ENCODE assay signal across 18 cellular contexts in the genomic region with DNA sequence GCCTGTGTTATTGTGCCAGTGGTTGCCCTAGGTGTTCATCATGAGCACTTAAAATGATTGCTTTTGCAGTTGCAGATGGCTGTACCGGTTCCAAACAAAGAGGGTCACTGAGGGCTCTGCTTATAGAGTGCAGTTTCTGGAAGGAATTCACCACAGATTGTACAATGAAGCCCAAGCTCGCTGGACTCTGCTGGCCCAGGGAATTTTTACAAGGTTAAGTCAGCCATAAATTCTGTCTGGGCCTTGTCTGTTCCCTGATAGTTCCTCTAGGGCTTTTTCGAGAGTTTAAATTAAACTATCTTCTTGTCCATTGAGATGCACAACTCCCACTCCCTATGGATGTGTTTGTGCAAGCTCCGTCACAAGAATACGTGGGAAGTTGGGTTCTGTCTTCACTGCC.
DNase-seq lines count a peak whose midpoint lies in the region; ATAC-seq and TF ChIP-seq lines count a peak whose summit lies in the region.
"Had no signal": no experiment of that assay in that cellular context is flagged by ENCODE, and none has a peak within 500 bp of the region (broad histone marks: within the 10 kb centered on the region; RNA-seq: fewer than 3 reads in every experiment).

No MANE protein-coding gene starts in this region.

- TF ChIP-seq CTCF in left ventricle myocardium inferior (IDR thresholded peaks at IDR 0.05; ENCODE audit: borderline replicate concordance) (no peak), uterus (IDR thresholded peaks at IDR 0.05) (no peak), foreskin fibroblast (IDR thresholded peaks at IDR 0.05; ENCODE audit: low read depth, low read length) (no peak), gastrocnemius medialis (IDR thresholded peaks at IDR 0.05 in 4 of 5, conservative IDR thresholded peaks at IDR 0.05 in 1 of 5) (no peak)

- DNase-seq in NCI-H1105 treated with DMSO at 0.1 percent for 48 hours (lab: John Stamatoyannopoulos, UW) (peak; percentile 52), NCI-H1105 (lab: John Stamatoyannopoulos, UW) (no peak), left ventricle myocardium inferior (no peak), cardiac septum (ENCODE audit: low spot score) (no peak), left kidney (ENCODE audit: low read depth, low spot score) (peak; percentile 78), uterus (no peak), foreskin fibroblast (no peak), gastrocnemius medialis (no peak)
- DNase-seq: activated CD4-positive, alpha-beta T cell treated with anti-CD3 and anti-CD28 coated beads, Interleukin-2, amount 10 ng/mL, durations not matched to agents 24 days and 14 days; effector memory CD8-positive, alpha-beta T cell; KG1; mammary epithelial cell; nucleus accumbens; stimulated activated CD4-positive, alpha-beta T cell treated with anti-CD3 and anti-CD28 coated beads, Interleukin-12 subunit alpha, Interleukin-12 subunit beta, amount 100 ng/mL, for 4 hours; upper lobe of left lung had no signal

- peaks cover 48% of the 10 kb centered on the region for H3K4me1 ChIP-seq in left ventricle myocardium inferior
- peaks cover 3 to 7% of the 10 kb centered on the region in 2 donors for H3K4me1 ChIP-seq in uterus
- H3K4me1 ChIP-seq in gastrocnemius medialis = peaks cover 8 to 34% of the 10 kb centered on the region in 2 donors

- in situ Hi-C loops in gastrocnemius medialis (cut with MboI; ENCODE audit: low sequenced_read_pairs in 4 of 4) = no loop called here

- no peak for ATAC-seq in gastrocnemius medialis
- ATAC-seq: activated T-helper 17 cell treated with anti-CD3 and anti-CD28 coated beads, Interleukin-2, amount 50 U/mL, for 72 hours; effector memory CD8-positive, alpha-beta T cell; esophagus mucosa; gastroesophageal sphincter had no signal

- H3K4me3 ChIP-seq in left ventricle myocardium inferior (no peak overlapping the region), uterus (no peak overlapping the region), foreskin fibroblast (ENCODE audit: low read depth in 1 of 2, low read length in 2 of 2) (no peak overlapping the region), gastrocnemius medialis (no peak overlapping the region)
- H3K4me3 ChIP-seq: gastroesophageal sphincter, upper lobe of left lung had no signal

- H3K27me3 ChIP-seq in left ventricle myocardium inferior (ENCODE audit: low read depth) (no peaks in the 10 kb centered on the region), uterus (no peaks in the 10 kb centered on the region), gastrocnemius medialis (no peaks in the 10 kb centered on the region)
- H3K27me3 ChIP-seq: gastroesophageal sphincter, upper lobe of left lung had no signal

- intact Hi-C loops in left ventricle myocardium inferior (cut with micrococcal nuclease) = no loop called here
- intact Hi-C loops in cardiac septum (cut with DNase I) = no loop called here
- intact Hi-C loops in uterus (cut with DNase I; ENCODE audit: low total_unique reads) = no loop called here
- intact Hi-C loops in gastrocnemius medialis (cut with DNase I; ENCODE audit: low total_unique reads) = loop anchor here (10.0 kb wide), 1 partner anchor 124 kb away; no protein-coding TSS in a partner anchor

- H3K36me3 ChIP-seq in left ventricle myocardium inferior = no peaks in the 10 kb centered on the region
- no peaks in the 10 kb centered on the region for H3K36me3 ChIP-seq in uterus
- no peaks in the 10 kb centered on the region for H3K36me3 ChIP-seq in gastrocnemius medialis
- H3K36me3 ChIP-seq: gastroesophageal sphincter, upper lobe of left lung had no signal

- TF ChIP-seq POLR2A in uterus (IDR thresholded peaks at IDR 0.05) (no peak), gastrocnemius medialis (IDR thresholded peaks at IDR 0.05) (no peak)

- H3K9me3 ChIP-seq in left ventricle myocardium inferior (replicated peaks) = no peaks in the 10 kb centered on the region
- H3K9me3 ChIP-seq in uterus = no peaks in the 10 kb centered on the region
- no peaks in the 10 kb centered on the region for H3K9me3 ChIP-seq in gastrocnemius medialis
- H3K9me3 ChIP-seq: gastroesophageal sphincter, upper lobe of left lung had no signal

- H3K27ac ChIP-seq in left ventricle myocardium inferior (replicated peaks) (peak overlapping the region; percentile 52), uterus (peak overlapping the region; percentile 10 to 30), gastrocnemius medialis (no peak overlapping the region)
- H3K27ac ChIP-seq: upper lobe of left lung had no signal

Comparison
In these comparisons a context has a peak if more than half of its experiments do, and no peak if none do; other contexts are left out.
1. DNase-seq: peak in NCI-H1105 treated with DMSO at 0.1 percent for 48 hours (single experiment) and left kidney (single experiment); none in NCI-H1105 (single experiment), left ventricle myocardium inferior (single experiment), cardiac septum (single experiment), uterus (0 of 2), foreskin fibroblast (0 of 2) and gastrocnemius medialis (0 of 2).
2. H3K27ac ChIP-seq: peak in left ventricle myocardium inferior (single experiment) and uterus (2 of 2); none in gastrocnemius medialis (0 of 4).